In the genomic region with DNA sequence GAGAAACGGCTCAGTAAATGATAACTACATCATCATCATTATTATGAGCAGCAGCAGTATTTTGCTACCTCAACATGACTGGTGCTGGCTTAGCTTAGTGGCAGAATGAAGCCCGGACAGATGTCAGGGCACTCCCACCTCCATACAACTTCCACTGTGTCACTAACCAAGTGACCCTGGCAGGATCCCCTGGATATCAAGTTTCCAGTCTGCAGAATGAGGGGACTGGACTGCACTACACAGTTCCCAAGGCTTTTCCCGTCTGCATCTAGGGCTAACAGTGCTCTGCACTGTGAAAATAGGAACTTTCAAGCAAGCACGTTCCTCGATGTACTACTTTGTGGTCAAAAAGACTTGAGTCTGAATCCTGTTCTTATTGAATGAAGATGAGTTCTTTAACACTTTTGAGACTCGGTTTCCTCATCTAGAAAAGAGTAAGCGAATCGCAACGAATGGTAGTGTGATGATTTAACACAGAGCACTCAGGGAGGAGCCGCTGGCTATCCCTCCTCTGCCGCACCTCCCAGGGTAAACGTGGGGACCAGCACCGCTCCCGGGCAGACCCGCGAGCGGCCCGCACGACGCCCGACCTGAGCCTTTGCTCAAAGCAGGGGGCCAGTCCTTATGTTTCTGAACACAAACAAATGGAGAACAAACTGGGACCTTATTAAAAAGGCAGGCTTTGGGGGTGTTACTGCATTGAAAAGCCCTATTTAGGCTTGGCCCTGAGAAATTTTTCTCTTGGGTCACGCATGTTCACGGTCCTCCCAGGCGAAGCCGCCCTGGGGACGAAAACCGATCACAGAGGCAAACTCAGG, we compare ENCODE assay signal across 1 cellular context.
TF ChIP-seq lines count a peak whose summit lies in the region.

No MANE protein-coding gene starts in this region.

TF ChIP-seq in K562, 482 proteins besides CTCF, POLR2A, EP300 and RAD21 (continued from another document):
- TF ChIP-seq CEBPZ (IDR thresholded peaks at IDR 0.05; ENCODE audit: borderline replicate concordance, low read depth, low read length) = no peak
- no peak for TF ChIP-seq MIER1 (IDR thresholded peaks at IDR 0.05; ENCODE audit: low read depth)
- TF ChIP-seq ATF3 (IDR thresholded peaks at IDR 0.05) = no peak
- peak; percentile 57; the same call in 1 of the 2 replicates for TF ChIP-seq ATF3 (CRISPR knock-in tag; conservative IDR thresholded peaks at IDR 0.05)
- TF ChIP-seq CSDE1 (IDR thresholded peaks at IDR 0.05) = no peak; a peak in 1 of 4 replicates
- no peak for TF ChIP-seq ZNF583 (CRISPR knock-in tag; IDR thresholded peaks at IDR 0.05)
- TF ChIP-seq ZBTB17 (CRISPR knock-in tag; IDR thresholded peaks at IDR 0.05) = no peak
